1 cellular context compared by ENCODE assay signal in genomic region chr14:49620182-49621113, GRCh38.
A peak's percentile ranks its signal among the peaks of the same experiment; 100 is the strongest.
TF ChIP-seq lines count a peak whose summit lies in the region.

Gene MGAT2 (plus strand): TSS chr14:49620799. CDS start chr14:49621269, 470 bp downstream.
Gene RPL36AL (minus strand): TSS chr14:49620626. CDS start chr14:49619104, 1,522 bp downstream.

TF ChIP-seq in K562, 482 proteins besides CTCF, POLR2A, EP300 and RAD21 (continued from another document and continues in another):
- TF ChIP-seq MTF1 (CRISPR knock-in tag; IDR thresholded peaks at IDR 0.05; ENCODE audit: borderline replicate concordance), result no peak
- TF ChIP-seq HDAC3 (IDR thresholded peaks at IDR 0.05; ENCODE audit: borderline replicate concordance, partially characterized antibody), result no peak
- peak; percentile 68 for TF ChIP-seq NEUROD1 (IDR thresholded peaks at IDR 0.05; ENCODE audit: borderline replicate concordance, low read depth, low read length, partially characterized antibody)
- peak; percentile 89 for TF ChIP-seq ZFX (CRISPR knock-in tag; IDR thresholded peaks at IDR 0.05)
- TF ChIP-seq CBX3 (IDR thresholded peaks at IDR 0.05; ENCODE audit: borderline replicate concordance in 1 of 2, low read length in 2 of 2), result no peak
- peak; percentile 94 for TF ChIP-seq SUPT5H (IDR thresholded peaks at IDR 0.05)
- TF ChIP-seq CHD2 (IDR thresholded peaks at IDR 0.05; ENCODE audit: low read depth, low read length), result peak; percentile 77
- 0 out of 2 replicates have a peak, but pooled peaks have one; percentile 17 for TF ChIP-seq SP1 (CRISPR knock-in tag; IDR thresholded peaks at IDR 0.05)
- TF ChIP-seq ZSCAN29 (IDR thresholded peaks at IDR 0.05), result no peak
- TF ChIP-seq, protein P1, sequence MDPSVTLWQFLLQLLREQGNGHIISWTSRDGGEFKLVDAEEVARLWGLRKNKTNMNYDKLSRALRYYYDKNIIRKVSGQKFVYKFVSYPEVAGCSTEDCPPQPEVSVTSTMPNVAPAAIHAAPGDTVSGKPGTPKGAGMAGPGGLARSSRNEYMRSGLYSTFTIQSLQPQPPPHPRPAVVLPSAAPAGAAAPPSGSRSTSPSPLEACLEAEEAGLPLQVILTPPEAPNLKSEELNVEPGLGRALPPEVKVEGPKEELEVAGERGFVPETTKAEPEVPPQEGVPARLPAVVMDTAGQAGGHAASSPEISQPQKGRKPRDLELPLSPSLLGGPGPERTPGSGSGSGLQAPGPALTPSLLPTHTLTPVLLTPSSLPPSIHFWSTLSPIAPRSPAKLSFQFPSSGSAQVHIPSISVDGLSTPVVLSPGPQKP (CRISPR knock-in tag; IDR thresholded peaks at IDR 0.05), result no peak
- peak; percentile 69 for TF ChIP-seq PML (IDR thresholded peaks at IDR 0.05; ENCODE audit: low read length)
- TF ChIP-seq AFF1 (IDR thresholded peaks at IDR 0.05; ENCODE audit: low read depth in 1 of 2, partially characterized antibody in 2 of 2), result peak in 1 of 2 experiments; percentile 67
- no peak for TF ChIP-seq NR2C2 (CRISPR knock-in tag; IDR thresholded peaks at IDR 0.05)
- peak; percentile 14; the same call in 1 of the 2 replicates for TF ChIP-seq NR2C2 (tag; IDR thresholded peaks at IDR 0.05)
- TF ChIP-seq ELF2 (CRISPR knock-in tag; IDR thresholded peaks at IDR 0.05), result peak; percentile 31; the same call in 1 of the 2 replicates
- peak; percentile 68; the same call in 1 of the 2 replicates for TF ChIP-seq NFRKB (IDR thresholded peaks at IDR 0.05; ENCODE audit: low read depth)
- TF ChIP-seq HOXB6 (CRISPR knock-in tag; IDR thresholded peaks at IDR 0.05; ENCODE audit: borderline replicate concordance), result no peak
- no peak for TF ChIP-seq SIX5 (IDR thresholded peaks at IDR 0.05; ENCODE audit: borderline replicate concordance in 1 of 2, insufficient read depth in 1 of 2, low read depth in 1 of 2, low read length in 2 of 2)
- TF ChIP-seq L3MBTL2 (IDR thresholded peaks at IDR 0.05), result peak; percentile 44; the same call in 1 of the 2 replicates
- TF ChIP-seq, protein P2, sequence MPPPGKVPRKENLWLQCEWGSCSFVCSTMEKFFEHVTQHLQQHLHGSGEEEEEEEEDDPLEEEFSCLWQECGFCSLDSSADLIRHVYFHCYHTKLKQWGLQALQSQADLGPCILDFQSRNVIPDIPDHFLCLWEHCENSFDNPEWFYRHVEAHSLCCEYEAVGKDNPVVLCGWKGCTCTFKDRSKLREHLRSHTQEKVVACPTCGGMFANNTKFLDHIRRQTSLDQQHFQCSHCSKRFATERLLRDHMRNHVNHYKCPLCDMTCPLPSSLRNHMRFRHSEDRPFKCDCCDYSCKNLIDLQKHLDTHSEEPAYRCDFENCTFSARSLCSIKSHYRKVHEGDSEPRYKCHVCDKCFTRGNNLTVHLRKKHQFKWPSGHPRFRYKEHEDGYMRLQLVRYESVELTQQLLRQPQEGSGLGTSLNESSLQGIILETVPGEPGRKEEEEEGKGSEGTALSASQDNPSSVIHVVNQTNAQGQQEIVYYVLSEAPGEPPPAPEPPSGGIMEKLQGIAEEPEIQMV (tag; conservative IDR thresholded peaks at IDR 0.05; ENCODE audit: low read depth), result no peak
- TF ChIP-seq, protein P3, sequence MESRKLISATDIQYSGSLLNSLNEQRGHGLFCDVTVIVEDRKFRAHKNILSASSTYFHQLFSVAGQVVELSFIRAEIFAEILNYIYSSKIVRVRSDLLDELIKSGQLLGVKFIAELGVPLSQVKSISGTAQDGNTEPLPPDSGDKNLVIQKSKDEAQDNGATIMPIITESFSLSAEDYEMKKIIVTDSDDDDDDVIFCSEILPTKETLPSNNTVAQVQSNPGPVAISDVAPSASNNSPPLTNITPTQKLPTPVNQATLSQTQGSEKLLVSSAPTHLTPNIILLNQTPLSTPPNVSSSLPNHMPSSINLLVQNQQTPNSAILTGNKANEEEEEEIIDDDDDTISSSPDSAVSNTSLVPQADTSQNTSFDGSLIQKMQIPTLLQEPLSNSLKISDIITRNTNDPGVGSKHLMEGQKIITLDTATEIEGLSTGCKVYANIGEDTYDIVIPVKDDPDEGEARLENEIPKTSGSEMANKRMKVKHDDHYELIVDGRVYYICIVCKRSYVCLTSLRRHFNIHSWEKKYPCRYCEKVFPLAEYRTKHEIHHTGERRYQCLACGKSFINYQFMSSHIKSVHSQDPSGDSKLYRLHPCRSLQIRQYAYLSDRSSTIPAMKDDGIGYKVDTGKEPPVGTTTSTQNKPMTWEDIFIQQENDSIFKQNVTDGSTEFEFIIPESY (CRISPR knock-in tag; IDR thresholded peaks at IDR 0.05), result peak; percentile 31; the same call in 1 of the 2 replicates
- TF ChIP-seq PBX2 (CRISPR knock-in tag; IDR thresholded peaks at IDR 0.05; ENCODE audit: low read depth), result peak; percentile 94
- TF ChIP-seq PBX2 (tag; conservative IDR thresholded peaks at IDR 0.05; ENCODE audit: low read depth), result peak; percentile 97
- TF ChIP-seq MTA1 (IDR thresholded peaks at IDR 0.05; ENCODE audit: borderline replicate concordance), result no peak
- TF ChIP-seq, protein P4, sequence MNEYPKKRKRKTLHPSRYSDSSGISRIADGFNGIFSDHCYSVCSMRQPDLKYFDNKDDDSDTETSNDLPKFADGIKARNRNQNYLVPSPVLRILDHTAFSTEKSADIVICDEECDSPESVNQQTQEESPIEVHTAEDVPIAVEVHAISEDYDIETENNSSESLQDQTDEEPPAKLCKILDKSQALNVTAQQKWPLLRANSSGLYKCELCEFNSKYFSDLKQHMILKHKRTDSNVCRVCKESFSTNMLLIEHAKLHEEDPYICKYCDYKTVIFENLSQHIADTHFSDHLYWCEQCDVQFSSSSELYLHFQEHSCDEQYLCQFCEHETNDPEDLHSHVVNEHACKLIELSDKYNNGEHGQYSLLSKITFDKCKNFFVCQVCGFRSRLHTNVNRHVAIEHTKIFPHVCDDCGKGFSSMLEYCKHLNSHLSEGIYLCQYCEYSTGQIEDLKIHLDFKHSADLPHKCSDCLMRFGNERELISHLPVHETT (CRISPR knock-in tag; conservative IDR thresholded peaks at IDR 0.05 in 1 of 2, IDR thresholded peaks at IDR 0.05 in 1 of 2), result no peak
- TF ChIP-seq ELF1 (tag; IDR thresholded peaks at IDR 0.05), result peak; percentile 83
- no peak; the same call in 1 of the 2 replicates for TF ChIP-seq MYBL2 (IDR thresholded peaks at IDR 0.05; ENCODE audit: low read depth)
- no peak for TF ChIP-seq MYBL2 (CRISPR knock-in tag; IDR thresholded peaks at IDR 0.05; ENCODE audit: borderline replicate concordance)
- TF ChIP-seq FOS (IDR thresholded peaks at IDR 0.05; ENCODE audit: extremely low read depth, insufficient read length), result peak; percentile 90
- TF ChIP-seq NFIC (IDR thresholded peaks at IDR 0.05), result peak; percentile 44
- peak in 1 of 2 experiments; percentile 59; a peak in 1 of 4 replicates for TF ChIP-seq UBTF (IDR thresholded peaks at IDR 0.05; ENCODE audit: borderline replicate concordance in 1 of 2, low read depth in 2 of 2, low read length in 2 of 2)
- peak; percentile 56; the same call in 1 of the 2 replicates for TF ChIP-seq FOXK1 (CRISPR knock-in tag; IDR thresholded peaks at IDR 0.05; ENCODE audit: borderline replicate concordance)
- no peak for TF ChIP-seq ZNF239 (CRISPR knock-in tag; IDR thresholded peaks at IDR 0.05)
- no peak for TF ChIP-seq RUNX1 (IDR thresholded peaks at IDR 0.05; ENCODE audit: low read depth)
- TF ChIP-seq USF1 (CRISPR knock-in tag; IDR thresholded peaks at IDR 0.05), result peak; percentile 79
- no peak for TF ChIP-seq KAT8 (IDR thresholded peaks at IDR 0.05; ENCODE audit: low read depth)
- TF ChIP-seq ZMIZ1 (IDR thresholded peaks at IDR 0.05; ENCODE audit: low read depth in 2 of 2, low read length in 2 of 2), result peak in 1 of 2 experiments; percentile 47; a peak in 1 of 4 replicates
- peak; percentile 99 for TF ChIP-seq POLR2G (IDR thresholded peaks at IDR 0.05; ENCODE audit: low read depth, low read length)
